In genomic region chr20:62768815-62769287, GRCh38 we compare ENCODE assay signal across 11 cellular contexts. TPM values are rescaled to one million over a fixed set of nuclear protein-coding genes. Genes with fewer than 3 reads are reported as not detected.
DNase-seq lines count a peak whose midpoint lies in the region; ATAC-seq, FAIRE-seq and TF ChIP-seq lines count a peak whose summit lies in the region.
"Had no signal": no experiment of that assay in that cellular context is flagged by ENCODE, and none has a peak within 500 bp of the region (broad histone marks: within the 10 kb centered on the region; RNA-seq: fewer than 3 reads in every experiment).

No MANE protein-coding gene starts in this region.

- peaks cover 11% of the 10 kb centered on the region for H3K4me1 Mint-ChIP-seq in T-helper 17 cell
- H3K4me1 Mint-ChIP-seq: activated B cell treated with CpG ODN at 0.5 μM for 24 hours had no signal

- H3K79me2 ChIP-seq in GM23248 (ENCODE audit: insufficient read depth) (no peaks in the 10 kb centered on the region), SK-N-SH (ENCODE audit: insufficient read depth) (no peaks in the 10 kb centered on the region)
- H3K79me2 ChIP-seq: parathyroid adenoma had no signal

- no peak for TF ChIP-seq EP300 in SK-N-SH (IDR thresholded peaks at IDR 0.05; ENCODE audit: borderline replicate concordance in 1 of 2, low read depth in 1 of 2, low read length in 1 of 2)

- POLR2A ChIA-PET in SK-N-SH (lab: Yijun Ruan, JAX), result interaction anchor here (0.6 kb wide), 1 partner anchor 382 kb away, joined by 3 read pairs; the partner anchor contains the start of gene RPS21

- H3K9me3 ChIP-seq in GM23248 (ENCODE audit: low read depth) (no peaks in the 10 kb centered on the region), SK-N-SH (no peaks in the 10 kb centered on the region), small intestine (ENCODE audit: control insufficient read depth, low read depth) (no peaks in the 10 kb centered on the region), T-helper 17 cell (ENCODE audit: control insufficient read depth, low read length, poor library complexity, severe bottlenecking) (no peaks in the 10 kb centered on the region)

- H3K4me1 ChIP-seq in GM23248 (ENCODE audit: insufficient read depth) (peaks cover 6% of the 10 kb centered on the region), SK-N-SH (ENCODE audit: control insufficient read depth in 1 of 2, insufficient read depth in 2 of 2, low read depth in 1 of 2, low read length in 1 of 2) (peaks cover 0 to 21% of the 10 kb centered on the region in 2 experiments; a peak in 2 of 4 replicates), small intestine (ENCODE audit: control insufficient read depth in 2 of 2, insufficient read depth in 1 of 2, low read depth in 1 of 2, low read length in 1 of 2) (no peaks in the 10 kb centered on the region)

- no peaks in the 10 kb centered on the region for H4K20me1 ChIP-seq in GM23248 (ENCODE audit: insufficient read depth)
- no peaks in the 10 kb centered on the region for H4K20me1 ChIP-seq in SK-N-SH (ENCODE audit: insufficient read depth)

- TF ChIP-seq RAD21 in SK-N-SH (IDR thresholded peaks at IDR 0.05; ENCODE audit: low read length), result no peak

- no peak overlapping the region for H2AFZ ChIP-seq in GM23248
- no peak overlapping the region for H2AFZ ChIP-seq in SK-N-SH (ENCODE audit: low read depth)
- H2AFZ ChIP-seq: parathyroid adenoma had no signal

- H3K27me3 ChIP-seq in GM23248 (replicated peaks; ENCODE audit: insufficient read depth) (peaks cover 27% of the 10 kb centered on the region), SK-N-SH (ENCODE audit: insufficient read depth) (no peaks in the 10 kb centered on the region), small intestine (ENCODE audit: control insufficient read depth in 2 of 2, insufficient read depth in 2 of 2, low read length in 2 of 2) (peaks cover 0 to 1% of the 10 kb centered on the region in 2 donors)

- ATAC-seq in HG02759 (IDR thresholded peaks at IDR 0.05; ENCODE audit: unreplicated experiment) (no peak), GM19397 (IDR thresholded peaks at IDR 0.05; ENCODE audit: unreplicated experiment) (no peak), T-helper 17 cell (no peak)

- H3K9ac ChIP-seq in GM23248 (no peak overlapping the region), SK-N-SH (no peak overlapping the region)
- H3K9ac ChIP-seq: parathyroid adenoma had no signal

- 23 to 24% methylated on average over 9 to 11 of the region's 11 CpGs for WGBS in GM23248 (ENCODE audit: low coverage in 1 of 2, low lambda C conversion rate in 2 of 2, missing lambda C conversion rate in 2 of 2), 2 experiments
- 50% methylated on average over 7 of the region's 11 CpGs for WGBS in SK-N-SH (ENCODE audit: low lambda C conversion rate)
- WGBS in small intestine, 3 donors, result 15 to 51% (median 28%) methylated on average over 11 of the region's 11 CpGs

- H3K4me2 ChIP-seq in GM23248 (ENCODE audit: unreplicated experiment), result no peak overlapping the region
- 0 out of 2 replicates have a peak overlapping the region, but pooled peaks have one; percentile 19 for H3K4me2 ChIP-seq in SK-N-SH

- no peaks in the 10 kb centered on the region for H3F3A ChIP-seq in GM23248 (ENCODE audit: insufficient read depth)
- no peaks in the 10 kb centered on the region for H3F3A ChIP-seq in SK-N-SH (replicated peaks; ENCODE audit: insufficient read depth)

- no peak overlapping the region for H3K4me3 ChIP-seq in GM23248
- no peak overlapping the region for H3K4me3 ChIP-seq in SK-N-SH (ENCODE audit: low read depth in 2 of 2, low read length in 1 of 2)
- no peak overlapping the region for H3K4me3 ChIP-seq in small intestine (ENCODE audit: low read depth in 1 of 2, low read length in 2 of 2)

- no peak for FAIRE-seq in small intestine (lab: Jason Lieb, UNC)

- no peaks in the 10 kb centered on the region for H3K9me2 ChIP-seq in GM23248 (ENCODE audit: insufficient read depth)
- no peaks in the 10 kb centered on the region for H3K9me2 ChIP-seq in SK-N-SH

- CTCF ChIA-PET in SK-N-SH (lab: Yijun Ruan, JAX), result interaction anchor here (0.6 to 1.2 kb wide), 3 partner anchors 22 to 752 kb away, joined by 3 to 7 read pairs (median 3); no protein-coding TSS in a partner anchor

- H3K36me3 ChIP-seq in GM23248 (ENCODE audit: low read depth), result no peaks in the 10 kb centered on the region
- H3K36me3 ChIP-seq in SK-N-SH (replicated peaks in 1 of 2; ENCODE audit: control insufficient read depth in 1 of 2, insufficient read depth in 2 of 2, low read length in 1 of 2), result no peaks in the 10 kb centered on the region
- H3K36me3 ChIP-seq in small intestine (ENCODE audit: control insufficient read depth in 2 of 2, insufficient read depth in 2 of 2, low read length in 2 of 2), result no peaks in the 10 kb centered on the region

- in situ Hi-C loops in GM23248 (cut with MboI), result no loop called here

- H3K36me3 Mint-ChIP-seq in T-helper 17 cell (ENCODE audit: low read depth), result no peaks in the 10 kb centered on the region

- H3K27me3 Mint-ChIP-seq in T-helper 17 cell, result no peaks in the 10 kb centered on the region

- no peak for TF ChIP-seq CTCF in SK-N-SH (IDR thresholded peaks at IDR 0.05)

- H3K27ac Mint-ChIP-seq in T-helper 17 cell, result no peak overlapping the region
- H3K27ac Mint-ChIP-seq: activated B cell treated with CpG ODN at 0.5 μM for 24 hours; activated naive CD4-positive, alpha-beta T cell treated with anti-CD3 and anti-CD28 coated beads for 36 hours had no signal

- H3K27ac ChIP-seq in GM23248 (no peak overlapping the region), SK-N-SH (ENCODE audit: low read depth in 2 of 2, low read length in 1 of 2) (peak overlapping the region in 1 of 2 experiments; percentile 31; a peak in 1 of 4 replicates), small intestine (ENCODE audit: low read depth in 1 of 2, low read length in 1 of 2) (no peak overlapping the region)
- H3K27ac ChIP-seq: parathyroid adenoma had no signal

- no peak overlapping the region for H3K4me3 Mint-ChIP-seq in T-helper 17 cell
- H3K4me3 Mint-ChIP-seq: activated B cell treated with CpG ODN at 0.5 μM for 24 hours; activated naive CD4-positive, alpha-beta T cell treated with anti-CD3 and anti-CD28 coated beads for 36 hours had no signal

- DNase-seq in GM23248 (peak; percentile 40), SK-N-SH (no peak), hepatic stellate cell (ENCODE audit: low spot score) (peak; percentile 56), small intestine (peak; percentile 68), T-helper 17 cell (no peak)
- DNase-seq: activated B cell treated with CpG ODN at 0.5 μM for 24 hours; activated naive CD4-positive, alpha-beta T cell treated with anti-CD3 and anti-CD28 coated beads for 36 hours; DND-41 had no signal

TF ChIP-seq in SK-N-SH, 30 proteins besides CTCF, POLR2A, EP300 and RAD21 (continues in another document):
- TF ChIP-seq NRF1 (IDR thresholded peaks at IDR 0.05; ENCODE audit: low read depth, low read length) (no peak), FOXJ3 (CRISPR knock-in tag; IDR thresholded peaks at IDR 0.05) (no peak), FOSL2 (IDR thresholded peaks at IDR 0.05; ENCODE audit: borderline replicate concordance, low read depth) (no peak), RXRA (IDR thresholded peaks at IDR 0.05; ENCODE audit: borderline replicate concordance, low read depth) (no peak), FOXM1 (IDR thresholded peaks at IDR 0.05; ENCODE audit: low read depth) (no peak), YY1 (IDR thresholded peaks at IDR 0.05; ENCODE audit: low read depth) (no peak)
- TF ChIP-seq, protein P1, sequence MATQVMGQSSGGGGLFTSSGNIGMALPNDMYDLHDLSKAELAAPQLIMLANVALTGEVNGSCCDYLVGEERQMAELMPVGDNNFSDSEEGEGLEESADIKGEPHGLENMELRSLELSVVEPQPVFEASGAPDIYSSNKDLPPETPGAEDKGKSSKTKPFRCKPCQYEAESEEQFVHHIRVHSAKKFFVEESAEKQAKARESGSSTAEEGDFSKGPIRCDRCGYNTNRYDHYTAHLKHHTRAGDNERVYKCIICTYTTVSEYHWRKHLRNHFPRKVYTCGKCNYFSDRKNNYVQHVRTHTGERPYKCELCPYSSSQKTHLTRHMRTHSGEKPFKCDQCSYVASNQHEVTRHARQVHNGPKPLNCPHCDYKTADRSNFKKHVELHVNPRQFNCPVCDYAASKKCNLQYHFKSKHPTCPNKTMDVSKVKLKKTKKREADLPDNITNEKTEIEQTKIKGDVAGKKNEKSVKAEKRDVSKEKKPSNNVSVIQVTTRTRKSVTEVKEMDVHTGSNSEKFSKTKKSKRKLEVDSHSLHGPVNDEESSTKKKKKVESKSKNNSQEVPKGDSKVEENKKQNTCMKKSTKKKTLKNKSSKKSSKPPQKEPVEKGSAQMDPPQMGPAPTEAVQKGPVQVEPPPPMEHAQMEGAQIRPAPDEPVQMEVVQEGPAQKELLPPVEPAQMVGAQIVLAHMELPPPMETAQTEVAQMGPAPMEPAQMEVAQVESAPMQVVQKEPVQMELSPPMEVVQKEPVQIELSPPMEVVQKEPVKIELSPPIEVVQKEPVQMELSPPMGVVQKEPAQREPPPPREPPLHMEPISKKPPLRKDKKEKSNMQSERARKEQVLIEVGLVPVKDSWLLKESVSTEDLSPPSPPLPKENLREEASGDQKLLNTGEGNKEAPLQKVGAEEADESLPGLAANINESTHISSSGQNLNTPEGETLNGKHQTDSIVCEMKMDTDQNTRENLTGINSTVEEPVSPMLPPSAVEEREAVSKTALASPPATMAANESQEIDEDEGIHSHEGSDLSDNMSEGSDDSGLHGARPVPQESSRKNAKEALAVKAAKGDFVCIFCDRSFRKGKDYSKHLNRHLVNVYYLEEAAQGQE (IDR thresholded peaks at IDR 0.05; ENCODE audit: low read depth, low read length), result no peak

RNA-seq across cellular contexts. Expression of gene MRGBP, which starts 27.4 kb away (rescaled TPM):
- 15.7 and 17.7 TPM in 2 replicates for total RNA-seq in GM23248 (2014; rRNA removed; shearing (Covaris generic))
- 18.7 and 19.8 TPM in 2 replicates for polyA plus RNA-seq in GM23248 (2016; fragmentation: Nextera tagmentation; extraction: Ambion mirVana)
- 20.0 and 22.0 TPM in 2 replicates for polyA plus RNA-seq in SK-N-SH (2012; rRNA removed)
- polyA plus RNA-seq in SK-N-SH (2012; cell fraction: cytosol; rRNA removed), result 18.2 and 20.7 TPM in 2 replicates
- 22.9 and 26.5 TPM in 2 replicates for polyA plus RNA-seq in SK-N-SH (2012; cell fraction: nucleus; rRNA removed)
- 10 to 100 TPM; 13.2 to 17.0 (median 13.5) TPM for polyA plus RNA-seq in small intestine
- 1 to 10 TPM; 6.5 to 6.8 TPM for total RNA-seq in T-helper 17 cell

RNA-seq across cellular contexts. Expression of gene OGFR, which starts 35.8 kb away (rescaled TPM):
- total RNA-seq in GM23248 (2014; rRNA removed; shearing (Covaris generic)), result 42.4 and 52.2 TPM in 2 replicates
- 9.7 and 9.9 TPM in 2 replicates for polyA plus RNA-seq in GM23248 (2016; fragmentation: Nextera tagmentation; extraction: Ambion mirVana)
- polyA plus RNA-seq in SK-N-SH (2012; rRNA removed), result 52.9 and 60.8 TPM in 2 replicates
- polyA plus RNA-seq in SK-N-SH (2012; cell fraction: cytosol; rRNA removed), result 25.9 and 35.3 TPM in 2 replicates
- polyA plus RNA-seq in SK-N-SH (2012; cell fraction: nucleus; rRNA removed), result 96.1 and 137 TPM in 2 replicates
- 10 to 100 TPM; 46.6 to 88.3 (median 85.9) TPM for polyA plus RNA-seq in small intestine
- total RNA-seq in T-helper 17 cell, result 10 to 100 TPM; 39.4 to 41.3 TPM

RNA-seq across cellular contexts. Expression of gene COL9A3, which starts 48.0 kb away (rescaled TPM):
- not detected in 2 replicates for total RNA-seq in GM23248 (2014; rRNA removed; shearing (Covaris generic))
- 0.25 TPM in 1 of 2 replicates, not detected in the other for polyA plus RNA-seq in GM23248 (2016; fragmentation: Nextera tagmentation; extraction: Ambion mirVana)
- 1.3 and 2.5 TPM in 2 replicates for polyA plus RNA-seq in SK-N-SH (2012; rRNA removed)
- 1.2 and 1.7 TPM in 2 replicates for polyA plus RNA-seq in SK-N-SH (2012; cell fraction: cytosol; rRNA removed)
- polyA plus RNA-seq in SK-N-SH (2012; cell fraction: nucleus; rRNA removed), result 6.2 and 7.8 TPM in 2 replicates
- polyA plus RNA-seq in small intestine, result 10 to 100 TPM in 1 of 3 donors, 1 to 10 TPM in 2; 5.1 to 12.7 (median 6.7) TPM
- not detected for total RNA-seq in T-helper 17 cell
- total RNA-seq: activated naive CD4-positive, alpha-beta T cell treated with anti-CD3 and anti-CD28 coated beads for 36 hours had no signal

Comparison
In these comparisons a context has a peak if more than half of its experiments do, and no peak if none do; other contexts are left out.
1. DNase-seq: peak in GM23248 (single experiment), hepatic stellate cell (single experiment) and small intestine (single experiment); none in SK-N-SH (single experiment) and T-helper 17 cell (0 of 3).